In genomic region chr16:12259258-12259657, GRCh38 we compare ENCODE assay signal across 13 cellular contexts.
"Had no signal": no experiment of that assay in that cellular context is flagged by ENCODE, and none has a peak within 500 bp of the region (broad histone marks: within the 10 kb centered on the region; RNA-seq: fewer than 3 reads in every experiment).

No MANE protein-coding gene starts in this region.

- H3K9me3 ChIP-seq: adrenal gland, breast epithelium, suprapubic skin had no signal

- DNase-seq: activated CD4-positive, alpha-beta T cell treated with anti-CD3 and anti-CD28 coated beads for 36 hours; activated CD4-positive, alpha-beta T cell treated with anti-CD3 and anti-CD28 coated beads, Interleukin-2, amount 50 U/mL, for 48 hours; activated gamma-delta T cell treated with Interleukin-2 at 50 U/mL for 16 hours; adrenal gland; cerebellar nuclear complex; cortex of kidney; erythroblast; foreskin melanocyte; glutamatergic neuron; occipital lobe had no signal

- H3K36me3 ChIP-seq: adrenal gland, breast epithelium, suprapubic skin had no signal

- H3K27ac ChIP-seq: adrenal gland, breast epithelium, suprapubic skin had no signal

- H3K4me3 ChIP-seq: adrenal gland, breast epithelium, lung, suprapubic skin had no signal

- H3K27me3 ChIP-seq: adrenal gland, breast epithelium, suprapubic skin had no signal

- H3K4me1 ChIP-seq: breast epithelium, suprapubic skin had no signal
